1 cellular context compared by ENCODE assay signal in the genomic region with DNA sequence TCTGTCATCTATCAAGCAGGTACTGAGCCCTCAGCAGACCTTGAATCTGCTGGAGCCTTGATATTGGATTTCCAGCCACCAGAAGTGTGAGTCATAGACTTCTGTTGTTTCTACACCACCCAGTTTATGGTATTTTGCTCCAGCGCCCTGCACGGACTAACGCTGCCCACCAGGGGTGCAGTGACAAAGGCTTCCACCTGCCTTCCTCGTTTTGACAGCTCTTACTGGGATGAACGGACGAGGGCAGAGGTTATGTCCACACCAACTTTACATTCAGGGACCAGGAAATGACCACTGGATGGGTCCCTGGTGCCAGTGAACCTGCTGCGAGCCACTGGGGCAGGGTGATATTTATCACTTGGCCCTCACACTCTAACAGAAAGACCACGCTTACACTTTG.
TF ChIP-seq lines count a peak whose summit lies in the region.

No MANE protein-coding gene starts in this region.

TF ChIP-seq in HepG2, 621 proteins besides CTCF, POLR2A, EP300 and RAD21 (continued from another document and continues in another):
- TF ChIP-seq SCMH1 (CRISPR knock-in tag; IDR thresholded peaks at IDR 0.05; ENCODE audit: borderline replicate concordance) (no peak), ZNF501 (CRISPR knock-in tag; IDR thresholded peaks at IDR 0.05) (peak; percentile 33; the same call in 1 of the 2 replicates), NFE2L1 (CRISPR knock-in tag; IDR thresholded peaks at IDR 0.05; ENCODE audit: borderline replicate concordance) (no peak), RFXAP (CRISPR knock-in tag; IDR thresholded peaks at IDR 0.05; ENCODE audit: borderline replicate concordance) (peak; percentile 86; the same call in 1 of the 2 replicates), ZNF670 (CRISPR knock-in tag; IDR thresholded peaks at IDR 0.05; ENCODE audit: borderline replicate concordance) (no peak), CEBPB (IDR thresholded peaks at IDR 0.05; ENCODE audit: borderline replicate concordance, low read depth, low read length) (peak; percentile 17; the same call in 1 of the 2 replicates), MYC (CRISPR knock-in tag; IDR thresholded peaks at IDR 0.05; ENCODE audit: borderline replicate concordance) (peak; percentile 74; the same call in 1 of the 2 replicates), ZNF550 (CRISPR knock-in tag; IDR thresholded peaks at IDR 0.05; ENCODE audit: borderline replicate concordance) (0 out of 2 replicates have a peak, but pooled peaks have one; percentile 49), ZKSCAN1 (IDR thresholded peaks at IDR 0.05; ENCODE audit: low read length) (no peak), SAFB2 (CRISPR knock-in tag; IDR thresholded peaks at IDR 0.05; ENCODE audit: borderline replicate concordance, low read depth) (no peak; the same call in 1 of the 2 replicates), KAT7 (CRISPR knock-in tag; IDR thresholded peaks at IDR 0.05; ENCODE audit: borderline replicate concordance) (no peak), ZNF776 (CRISPR knock-in tag; IDR thresholded peaks at IDR 0.05) (no peak), ZNF75D (CRISPR knock-in tag; IDR thresholded peaks at IDR 0.05; ENCODE audit: borderline replicate concordance) (0 out of 2 replicates have a peak, but pooled peaks have one; percentile 24), KDM5B (CRISPR knock-in tag; IDR thresholded peaks at IDR 0.05; ENCODE audit: borderline replicate concordance) (peak; percentile 35; the same call in 1 of the 2 replicates), ZFP37 (CRISPR knock-in tag; IDR thresholded peaks at IDR 0.05; ENCODE audit: borderline replicate concordance) (peak; percentile 88), SRF (IDR thresholded peaks at IDR 0.05; ENCODE audit: low read depth, low read length) (no peak), SMC3 (IDR thresholded peaks at IDR 0.05; ENCODE audit: low read length) (peak; percentile 84)
- TF ChIP-seq, protein P1, sequence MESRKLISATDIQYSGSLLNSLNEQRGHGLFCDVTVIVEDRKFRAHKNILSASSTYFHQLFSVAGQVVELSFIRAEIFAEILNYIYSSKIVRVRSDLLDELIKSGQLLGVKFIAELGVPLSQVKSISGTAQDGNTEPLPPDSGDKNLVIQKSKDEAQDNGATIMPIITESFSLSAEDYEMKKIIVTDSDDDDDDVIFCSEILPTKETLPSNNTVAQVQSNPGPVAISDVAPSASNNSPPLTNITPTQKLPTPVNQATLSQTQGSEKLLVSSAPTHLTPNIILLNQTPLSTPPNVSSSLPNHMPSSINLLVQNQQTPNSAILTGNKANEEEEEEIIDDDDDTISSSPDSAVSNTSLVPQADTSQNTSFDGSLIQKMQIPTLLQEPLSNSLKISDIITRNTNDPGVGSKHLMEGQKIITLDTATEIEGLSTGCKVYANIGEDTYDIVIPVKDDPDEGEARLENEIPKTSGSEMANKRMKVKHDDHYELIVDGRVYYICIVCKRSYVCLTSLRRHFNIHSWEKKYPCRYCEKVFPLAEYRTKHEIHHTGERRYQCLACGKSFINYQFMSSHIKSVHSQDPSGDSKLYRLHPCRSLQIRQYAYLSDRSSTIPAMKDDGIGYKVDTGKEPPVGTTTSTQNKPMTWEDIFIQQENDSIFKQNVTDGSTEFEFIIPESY (CRISPR knock-in tag; IDR thresholded peaks at IDR 0.05): peak; percentile 82
- TF ChIP-seq, protein P2, sequence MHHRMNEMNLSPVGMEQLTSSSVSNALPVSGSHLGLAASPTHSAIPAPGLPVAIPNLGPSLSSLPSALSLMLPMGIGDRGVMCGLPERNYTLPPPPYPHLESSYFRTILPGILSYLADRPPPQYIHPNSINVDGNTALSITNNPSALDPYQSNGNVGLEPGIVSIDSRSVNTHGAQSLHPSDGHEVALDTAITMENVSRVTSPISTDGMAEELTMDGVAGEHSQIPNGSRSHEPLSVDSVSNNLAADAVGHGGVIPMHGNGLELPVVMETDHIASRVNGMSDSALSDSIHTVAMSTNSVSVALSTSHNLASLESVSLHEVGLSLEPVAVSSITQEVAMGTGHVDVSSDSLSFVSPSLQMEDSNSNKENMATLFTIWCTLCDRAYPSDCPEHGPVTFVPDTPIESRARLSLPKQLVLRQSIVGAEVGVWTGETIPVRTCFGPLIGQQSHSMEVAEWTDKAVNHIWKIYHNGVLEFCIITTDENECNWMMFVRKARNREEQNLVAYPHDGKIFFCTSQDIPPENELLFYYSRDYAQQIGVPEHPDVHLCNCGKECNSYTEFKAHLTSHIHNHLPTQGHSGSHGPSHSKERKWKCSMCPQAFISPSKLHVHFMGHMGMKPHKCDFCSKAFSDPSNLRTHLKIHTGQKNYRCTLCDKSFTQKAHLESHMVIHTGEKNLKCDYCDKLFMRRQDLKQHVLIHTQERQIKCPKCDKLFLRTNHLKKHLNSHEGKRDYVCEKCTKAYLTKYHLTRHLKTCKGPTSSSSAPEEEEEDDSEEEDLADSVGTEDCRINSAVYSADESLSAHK (CRISPR knock-in tag; IDR thresholded peaks at IDR 0.05; ENCODE audit: borderline replicate concordance): no peak
- TF ChIP-seq, protein P3, sequence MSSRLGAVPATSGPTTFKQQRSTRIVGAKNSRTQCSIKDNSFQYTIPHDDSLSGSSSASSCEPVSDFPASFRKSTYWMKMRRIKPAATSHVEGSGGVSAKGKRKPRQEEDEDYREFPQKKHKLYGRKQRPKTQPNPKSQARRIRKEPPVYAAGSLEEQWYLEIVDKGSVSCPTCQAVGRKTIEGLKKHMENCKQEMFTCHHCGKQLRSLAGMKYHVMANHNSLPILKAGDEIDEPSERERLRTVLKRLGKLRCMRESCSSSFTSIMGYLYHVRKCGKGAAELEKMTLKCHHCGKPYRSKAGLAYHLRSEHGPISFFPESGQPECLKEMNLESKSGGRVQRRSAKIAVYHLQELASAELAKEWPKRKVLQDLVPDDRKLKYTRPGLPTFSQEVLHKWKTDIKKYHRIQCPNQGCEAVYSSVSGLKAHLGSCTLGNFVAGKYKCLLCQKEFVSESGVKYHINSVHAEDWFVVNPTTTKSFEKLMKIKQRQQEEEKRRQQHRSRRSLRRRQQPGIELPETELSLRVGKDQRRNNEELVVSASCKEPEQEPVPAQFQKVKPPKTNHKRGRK (CRISPR knock-in tag; IDR thresholded peaks at IDR 0.05): 0 out of 2 replicates have a peak, but pooled peaks have one; percentile 43
- TF ChIP-seq, protein P4, sequence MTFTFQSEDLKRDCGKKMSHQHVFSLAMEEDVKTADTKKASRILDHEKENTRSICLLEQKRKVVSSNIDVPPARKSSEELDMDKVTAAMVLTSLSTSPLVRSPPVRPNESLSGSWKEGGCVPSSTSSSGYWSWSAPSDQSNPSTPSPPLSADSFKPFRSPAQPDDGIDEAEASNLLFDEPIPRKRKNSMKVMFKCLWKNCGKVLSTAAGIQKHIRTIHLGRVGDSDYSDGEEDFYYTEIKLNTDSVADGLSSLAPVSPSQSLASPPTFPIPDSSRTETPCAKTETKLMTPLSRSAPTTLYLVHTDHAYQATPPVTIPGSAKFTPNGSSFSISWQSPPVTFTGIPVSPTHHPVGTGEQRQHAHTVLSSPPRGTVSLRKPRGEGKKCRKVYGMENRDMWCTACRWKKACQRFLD (CRISPR knock-in tag; IDR thresholded peaks at IDR 0.05; ENCODE audit: borderline replicate concordance): 0 out of 2 replicates have a peak, but pooled peaks have one; percentile 60
- TF ChIP-seq, protein P5, sequence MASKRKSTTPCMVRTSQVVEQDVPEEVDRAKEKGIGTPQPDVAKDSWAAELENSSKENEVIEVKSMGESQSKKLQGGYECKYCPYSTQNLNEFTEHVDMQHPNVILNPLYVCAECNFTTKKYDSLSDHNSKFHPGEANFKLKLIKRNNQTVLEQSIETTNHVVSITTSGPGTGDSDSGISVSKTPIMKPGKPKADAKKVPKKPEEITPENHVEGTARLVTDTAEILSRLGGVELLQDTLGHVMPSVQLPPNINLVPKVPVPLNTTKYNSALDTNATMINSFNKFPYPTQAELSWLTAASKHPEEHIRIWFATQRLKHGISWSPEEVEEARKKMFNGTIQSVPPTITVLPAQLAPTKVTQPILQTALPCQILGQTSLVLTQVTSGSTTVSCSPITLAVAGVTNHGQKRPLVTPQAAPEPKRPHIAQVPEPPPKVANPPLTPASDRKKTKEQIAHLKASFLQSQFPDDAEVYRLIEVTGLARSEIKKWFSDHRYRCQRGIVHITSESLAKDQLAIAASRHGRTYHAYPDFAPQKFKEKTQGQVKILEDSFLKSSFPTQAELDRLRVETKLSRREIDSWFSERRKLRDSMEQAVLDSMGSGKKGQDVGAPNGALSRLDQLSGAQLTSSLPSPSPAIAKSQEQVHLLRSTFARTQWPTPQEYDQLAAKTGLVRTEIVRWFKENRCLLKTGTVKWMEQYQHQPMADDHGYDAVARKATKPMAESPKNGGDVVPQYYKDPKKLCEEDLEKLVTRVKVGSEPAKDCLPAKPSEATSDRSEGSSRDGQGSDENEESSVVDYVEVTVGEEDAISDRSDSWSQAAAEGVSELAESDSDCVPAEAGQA (IDR thresholded peaks at IDR 0.05; ENCODE audit: low read depth): peak; percentile 58; the same call in 1 of the 2 replicates
- TF ChIP-seq, protein P5 (CRISPR knock-in tag; IDR thresholded peaks at IDR 0.05; ENCODE audit: borderline replicate concordance): no peak
- TF ChIP-seq, protein P6, sequence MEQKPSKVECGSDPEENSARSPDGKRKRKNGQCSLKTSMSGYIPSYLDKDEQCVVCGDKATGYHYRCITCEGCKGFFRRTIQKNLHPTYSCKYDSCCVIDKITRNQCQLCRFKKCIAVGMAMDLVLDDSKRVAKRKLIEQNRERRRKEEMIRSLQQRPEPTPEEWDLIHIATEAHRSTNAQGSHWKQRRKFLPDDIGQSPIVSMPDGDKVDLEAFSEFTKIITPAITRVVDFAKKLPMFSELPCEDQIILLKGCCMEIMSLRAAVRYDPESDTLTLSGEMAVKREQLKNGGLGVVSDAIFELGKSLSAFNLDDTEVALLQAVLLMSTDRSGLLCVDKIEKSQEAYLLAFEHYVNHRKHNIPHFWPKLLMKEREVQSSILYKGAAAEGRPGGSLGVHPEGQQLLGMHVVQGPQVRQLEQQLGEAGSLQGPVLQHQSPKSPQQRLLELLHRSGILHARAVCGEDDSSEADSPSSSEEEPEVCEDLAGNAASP (CRISPR knock-in tag; IDR thresholded peaks at IDR 0.05; ENCODE audit: borderline replicate concordance): peak; percentile 58; the same call in 1 of the 2 replicates
- TF ChIP-seq, protein P7, sequence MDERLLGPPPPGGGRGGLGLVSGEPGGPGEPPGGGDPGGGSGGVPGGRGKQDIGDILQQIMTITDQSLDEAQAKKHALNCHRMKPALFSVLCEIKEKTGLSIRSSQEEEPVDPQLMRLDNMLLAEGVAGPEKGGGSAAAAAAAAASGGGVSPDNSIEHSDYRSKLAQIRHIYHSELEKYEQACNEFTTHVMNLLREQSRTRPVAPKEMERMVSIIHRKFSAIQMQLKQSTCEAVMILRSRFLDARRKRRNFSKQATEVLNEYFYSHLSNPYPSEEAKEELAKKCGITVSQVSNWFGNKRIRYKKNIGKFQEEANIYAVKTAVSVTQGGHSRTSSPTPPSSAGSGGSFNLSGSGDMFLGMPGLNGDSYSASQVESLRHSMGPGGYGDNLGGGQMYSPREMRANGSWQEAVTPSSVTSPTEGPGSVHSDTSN (CRISPR knock-in tag; IDR thresholded peaks at IDR 0.05): no peak
- TF ChIP-seq, protein P8, sequence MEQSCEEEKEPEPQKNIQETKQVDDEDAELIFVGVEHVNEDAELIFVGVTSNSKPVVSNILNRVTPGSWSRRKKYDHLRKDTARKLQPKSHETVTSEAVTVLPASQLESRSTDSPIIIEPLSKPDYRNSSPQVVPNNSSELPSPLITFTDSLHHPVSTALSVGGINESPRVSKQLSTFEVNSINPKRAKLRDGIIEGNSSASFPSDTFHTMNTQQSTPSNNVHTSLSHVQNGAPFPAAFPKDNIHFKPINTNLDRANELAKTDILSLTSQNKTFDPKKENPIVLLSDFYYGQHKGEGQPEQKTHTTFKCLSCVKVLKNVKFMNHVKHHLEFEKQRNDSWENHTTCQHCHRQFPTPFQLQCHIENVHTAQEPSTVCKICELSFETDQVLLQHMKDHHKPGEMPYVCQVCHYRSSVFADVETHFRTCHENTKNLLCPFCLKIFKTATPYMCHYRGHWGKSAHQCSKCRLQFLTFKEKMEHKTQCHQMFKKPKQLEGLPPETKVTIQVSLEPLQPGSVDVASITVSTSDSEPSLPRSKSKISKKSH (CRISPR knock-in tag; IDR thresholded peaks at IDR 0.05; ENCODE audit: borderline replicate concordance): peak; percentile 54; the same call in 1 of the 2 replicates
- TF ChIP-seq, protein P9, sequence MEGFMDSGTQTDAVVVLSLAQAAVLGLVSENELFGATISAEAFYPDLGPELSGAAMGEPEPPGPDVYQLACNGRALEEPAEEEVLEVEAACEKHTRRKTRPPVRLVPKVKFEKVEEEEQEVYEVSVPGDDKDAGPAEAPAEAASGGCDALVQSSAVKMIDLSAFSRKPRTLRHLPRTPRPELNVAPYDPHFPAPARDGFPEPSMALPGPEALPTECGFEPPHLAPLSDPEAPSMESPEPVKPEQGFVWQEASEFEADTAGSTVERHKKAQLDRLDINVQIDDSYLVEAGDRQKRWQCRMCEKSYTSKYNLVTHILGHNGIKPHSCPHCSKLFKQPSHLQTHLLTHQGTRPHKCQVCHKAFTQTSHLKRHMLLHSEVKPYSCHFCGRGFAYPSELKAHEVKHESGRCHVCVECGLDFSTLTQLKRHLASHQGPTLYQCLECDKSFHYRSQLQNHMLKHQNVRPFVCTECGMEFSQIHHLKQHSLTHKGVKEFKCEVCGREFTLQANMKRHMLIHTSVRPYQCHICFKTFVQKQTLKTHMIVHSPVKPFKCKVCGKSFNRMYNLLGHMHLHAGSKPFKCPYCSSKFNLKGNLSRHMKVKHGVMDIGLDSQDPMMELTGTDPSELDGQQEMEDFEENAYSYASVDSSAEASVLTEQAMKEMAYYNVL (CRISPR knock-in tag; IDR thresholded peaks at IDR 0.05; ENCODE audit: borderline replicate concordance): no peak
